In the genomic region with DNA sequence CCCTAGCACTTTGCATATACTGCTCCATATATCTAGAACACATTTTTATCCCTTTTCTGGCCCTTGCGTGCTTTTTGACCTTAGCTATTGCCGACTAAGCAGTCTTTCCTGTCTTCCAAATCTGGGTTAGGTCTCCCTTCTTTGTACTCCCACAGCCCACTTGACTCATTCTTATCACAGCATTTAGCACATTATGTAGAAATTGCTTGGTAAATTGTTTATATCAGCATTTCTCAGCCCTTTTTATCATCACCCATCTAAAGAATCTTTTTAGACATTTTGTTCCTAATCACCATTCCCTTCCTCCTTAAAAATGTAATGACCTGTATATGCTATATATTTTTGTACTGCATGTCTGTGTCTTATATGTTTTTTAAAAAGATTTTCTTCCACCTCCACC, we compare ENCODE assay signal across 2 cellular contexts.
A peak's percentile ranks its signal among the peaks of the same experiment; 100 is the strongest.
TF ChIP-seq lines count a peak whose summit lies in the region.

No MANE protein-coding gene starts in this region.

TF ChIP-seq in A549, 52 proteins besides CTCF, POLR2A, EP300 and RAD21 (continued from another document):
- TF ChIP-seq, protein P1, sequence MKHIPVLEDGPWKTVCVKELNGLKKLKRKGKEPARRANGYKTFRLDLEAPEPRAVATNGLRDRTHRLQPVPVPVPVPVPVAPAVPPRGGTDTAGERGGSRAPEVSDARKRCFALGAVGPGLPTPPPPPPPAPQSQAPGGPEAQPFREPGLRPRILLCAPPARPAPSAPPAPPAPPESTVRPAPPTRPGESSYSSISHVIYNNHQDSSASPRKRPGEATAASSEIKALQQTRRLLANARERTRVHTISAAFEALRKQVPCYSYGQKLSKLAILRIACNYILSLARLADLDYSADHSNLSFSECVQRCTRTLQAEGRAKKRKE (CRISPR knock-in tag; IDR thresholded peaks at IDR 0.05; ENCODE audit: low read depth), result no peak
- no peak for TF ChIP-seq MYC (IDR thresholded peaks at IDR 0.05; ENCODE audit: borderline replicate concordance, low read length)
- TF ChIP-seq MAFK (IDR thresholded peaks at IDR 0.05; ENCODE audit: partially characterized antibody), result peak; percentile 56
- TF ChIP-seq, protein P2, sequence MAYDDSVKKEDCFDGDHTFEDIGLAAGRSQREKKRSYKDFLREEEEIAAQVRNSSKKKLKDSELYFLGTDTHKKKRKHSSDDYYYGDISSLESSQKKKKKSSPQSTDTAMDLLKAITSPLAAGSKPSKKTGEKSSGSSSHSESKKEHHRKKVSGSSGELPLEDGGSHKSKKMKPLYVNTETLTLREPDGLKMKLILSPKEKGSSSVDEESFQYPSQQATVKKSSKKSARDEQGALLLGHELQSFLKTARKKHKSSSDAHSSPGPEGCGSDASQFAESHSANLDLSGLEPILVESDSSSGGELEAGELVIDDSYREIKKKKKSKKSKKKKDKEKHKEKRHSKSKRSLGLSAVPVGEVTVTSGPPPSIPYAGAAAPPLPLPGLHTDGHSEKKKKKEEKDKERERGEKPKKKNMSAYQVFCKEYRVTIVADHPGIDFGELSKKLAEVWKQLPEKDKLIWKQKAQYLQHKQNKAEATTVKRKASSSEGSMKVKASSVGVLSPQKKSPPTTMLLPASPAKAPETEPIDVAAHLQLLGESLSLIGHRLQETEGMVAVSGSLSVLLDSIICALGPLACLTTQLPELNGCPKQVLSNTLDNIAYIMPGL (CRISPR knock-in tag; IDR thresholded peaks at IDR 0.05; ENCODE audit: borderline replicate concordance), result no peak

TF ChIP-seq in K562, 482 proteins besides CTCF, POLR2A, EP300 and RAD21 (continued from another document):
- TF ChIP-seq, protein P3, sequence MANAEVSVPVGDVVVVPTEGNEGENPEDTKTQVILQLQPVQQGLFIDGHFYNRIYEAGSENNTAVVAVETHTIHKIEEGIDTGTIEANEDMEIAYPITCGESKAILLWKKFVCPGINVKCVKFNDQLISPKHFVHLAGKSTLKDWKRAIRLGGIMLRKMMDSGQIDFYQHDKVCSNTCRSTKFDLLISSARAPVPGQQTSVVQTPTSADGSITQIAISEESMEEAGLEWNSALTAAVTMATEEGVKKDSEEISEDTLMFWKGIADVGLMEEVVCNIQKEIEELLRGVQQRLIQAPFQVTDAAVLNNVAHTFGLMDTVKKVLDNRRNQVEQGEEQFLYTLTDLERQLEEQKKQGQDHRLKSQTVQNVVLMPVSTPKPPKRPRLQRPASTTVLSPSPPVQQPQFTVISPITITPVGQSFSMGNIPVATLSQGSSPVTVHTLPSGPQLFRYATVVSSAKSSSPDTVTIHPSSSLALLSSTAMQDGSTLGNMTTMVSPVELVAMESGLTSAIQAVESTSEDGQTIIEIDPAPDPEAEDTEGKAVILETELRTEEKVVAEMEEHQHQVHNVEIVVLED (CRISPR knock-in tag; IDR thresholded peaks at IDR 0.05), result no peak
- TF ChIP-seq MCM7 (IDR thresholded peaks at IDR 0.05), result no peak
- TF ChIP-seq FOXK2 (conservative IDR thresholded peaks at IDR 0.05 in 1 of 2, IDR thresholded peaks at IDR 0.05 in 1 of 2; ENCODE audit: low read depth in 2 of 2), result no peak
- TF ChIP-seq ZNF316 (IDR thresholded peaks at IDR 0.05), result peak; percentile 52
- no peak for TF ChIP-seq ZNF212 (CRISPR knock-in tag; IDR thresholded peaks at IDR 0.05)
- TF ChIP-seq ZKSCAN1 (IDR thresholded peaks at IDR 0.05; ENCODE audit: low read depth, low read length), result no peak
- TF ChIP-seq MTA1 (IDR thresholded peaks at IDR 0.05; ENCODE audit: borderline replicate concordance), result no peak
- TF ChIP-seq, protein P4, sequence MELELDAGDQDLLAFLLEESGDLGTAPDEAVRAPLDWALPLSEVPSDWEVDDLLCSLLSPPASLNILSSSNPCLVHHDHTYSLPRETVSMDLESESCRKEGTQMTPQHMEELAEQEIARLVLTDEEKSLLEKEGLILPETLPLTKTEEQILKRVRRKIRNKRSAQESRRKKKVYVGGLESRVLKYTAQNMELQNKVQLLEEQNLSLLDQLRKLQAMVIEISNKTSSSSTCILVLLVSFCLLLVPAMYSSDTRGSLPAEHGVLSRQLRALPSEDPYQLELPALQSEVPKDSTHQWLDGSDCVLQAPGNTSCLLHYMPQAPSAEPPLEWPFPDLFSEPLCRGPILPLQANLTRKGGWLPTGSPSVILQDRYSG (tag; conservative IDR thresholded peaks at IDR 0.05; ENCODE audit: low read depth), result no peak
- TF ChIP-seq MAFG (tag; conservative IDR thresholded peaks at IDR 0.05), result peak; percentile 16; the same call in 1 of the 2 replicates
- no peak for TF ChIP-seq MAZ (CRISPR knock-in tag; conservative IDR thresholded peaks at IDR 0.05 in 1 of 2, IDR thresholded peaks at IDR 0.05 in 1 of 2)
- TF ChIP-seq RBM22 (IDR thresholded peaks at IDR 0.05; ENCODE audit: low read depth, low read length, poor library complexity, severe bottlenecking), result no peak
- peak; percentile 31 for TF ChIP-seq C11orf30 (IDR thresholded peaks at IDR 0.05; ENCODE audit: low read depth)
